In the genomic region with DNA sequence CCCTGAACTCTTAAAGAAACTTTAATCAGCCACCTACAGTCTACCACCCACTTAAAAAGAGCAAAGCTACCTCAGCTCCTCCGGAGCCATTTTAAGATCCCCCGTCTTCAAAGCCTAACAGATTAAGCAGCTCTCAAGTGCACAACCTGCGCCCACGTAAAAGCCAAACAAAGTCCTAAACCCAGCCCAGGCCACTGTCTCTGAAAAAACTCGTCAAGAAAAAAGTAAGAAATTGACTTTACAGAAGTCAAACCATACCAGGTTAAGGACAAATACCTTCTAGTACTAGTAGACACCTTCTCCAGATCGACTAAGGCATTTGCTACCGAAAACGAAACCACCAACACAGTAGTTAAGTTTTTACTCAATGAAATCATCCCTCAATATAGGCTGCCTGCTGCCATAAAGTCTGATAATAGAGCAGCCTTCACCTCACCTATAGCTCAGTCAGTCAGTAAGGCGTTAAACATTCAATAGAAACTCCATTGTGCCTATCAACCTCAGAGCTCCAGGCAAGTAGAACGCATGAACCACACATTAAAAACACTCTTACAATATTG, we compare ENCODE assay signal across 8 cellular contexts.
A peak's percentile ranks its signal among the peaks of the same experiment; 100 is the strongest.
DNase-seq lines count a peak whose midpoint lies in the region; ATAC-seq, FAIRE-seq and TF ChIP-seq lines count a peak whose summit lies in the region.
"Not testable (repeated sequence)": the region's sequence is repeated elsewhere in the genome, so short reads cannot be mapped to it uniquely, and the experiment has no call there.

No MANE protein-coding gene starts in this region.

- not testable (repeated sequence) for H3K36me3 ChIP-seq in CD8-positive, alpha-beta memory T cell (ENCODE audit: insufficient read depth, low read length); astrocyte (ENCODE audit: insufficient read depth, low read length); thoracic aorta

- H3K27ac Mint-ChIP-seq in CD8-positive, alpha-beta memory T cell: peak overlapping the region; percentile 97 to 99 (median 98)
- peak overlapping the region; percentile 99 for H3K27ac Mint-ChIP-seq in T-helper 1 cell treated with Interleukin-12 subunit alpha and Interleukin-12 subunit beta and Interleukin-4 antibody, amounts not matched to agents 30 μg/mL and 1 μg/mL, for 36 hours
- H3K27ac Mint-ChIP-seq in astrocyte (ENCODE audit: unreplicated experiment): peak overlapping the region; percentile 67
- peak overlapping the region in 3 of 6 donors; percentile 56 to 87 (median 83) for H3K27ac Mint-ChIP-seq in naive B cell

- peak overlapping the region; percentile 78 for H3K27ac ChIP-seq in CD8-positive, alpha-beta memory T cell (ENCODE audit: low read depth, low read length)
- not testable (repeated sequence) for H3K27ac ChIP-seq in astrocyte (ENCODE audit: low read depth, low read length); thoracic aorta
- H3K27ac ChIP-seq in skin epidermis: peak overlapping the region in 10 of 21 experiments; percentile 22 to 84 (median 54)

- ATAC-seq in naive B cell (ENCODE audit: low read depth in 2 of 2); thoracic aorta (ENCODE audit: insufficient number of reproducible peaks, low FRiP score, low read depth): not testable (repeated sequence)

- CTCF ChIA-PET in CD8-positive, alpha-beta memory T cell (lab: Charles Lee): interaction anchor here (2.8 kb wide), 1 partner anchor 73 kb away, joined by 11 read pairs; no protein-coding TSS in a partner anchor

- H3K79me2 ChIP-seq in astrocyte (ENCODE audit: insufficient read depth, low read length): not testable (repeated sequence)

- not testable (repeated sequence) for H4K20me1 ChIP-seq in astrocyte (ENCODE audit: insufficient read depth, low read length)

- peaks cover 15% of the 10 kb centered on the region for H3K4me1 ChIP-seq in CD8-positive, alpha-beta memory T cell (ENCODE audit: insufficient read depth, low read length)
- H3K4me1 ChIP-seq in astrocyte (ENCODE audit: insufficient read depth, low read length); thoracic aorta (ENCODE audit: control insufficient read depth in 1 of 2, low read depth in 2 of 2): not testable (repeated sequence)

- not testable (repeated sequence) for H3K9me3 Mint-ChIP-seq in CD8-positive, alpha-beta memory T cell; T-helper 1 cell treated with Interleukin-12 subunit alpha and Interleukin-12 subunit beta and Interleukin-4 antibody, amounts not matched to agents 30 μg/mL and 1 μg/mL, for 36 hours; astrocyte (ENCODE audit: unreplicated experiment); naive B cell

- POLR2A ChIA-PET in CD8-positive, alpha-beta memory T cell (lab: Charles Lee): not testable (repeated sequence)

- not testable (repeated sequence) for H3K36me3 Mint-ChIP-seq in CD8-positive, alpha-beta memory T cell; T-helper 1 cell treated with Interleukin-12 subunit alpha and Interleukin-12 subunit beta and Interleukin-4 antibody, amounts not matched to agents 30 μg/mL and 1 μg/mL, for 36 hours (ENCODE audit: low read depth); astrocyte (ENCODE audit: low read depth, unreplicated experiment); naive B cell

- peak in 1 of 5 donors; percentile 12 for DNase-seq in CD8-positive, alpha-beta memory T cell
- peak; percentile 11 for DNase-seq in activated T-cell treated with anti-CD3 and anti-CD28 coated beads for 48 hours (ENCODE audit: low read depth)
- not testable (repeated sequence) for DNase-seq in astrocyte (ENCODE audit: low read depth); naive B cell; thoracic aorta (ENCODE audit: low spot score)
- peak; percentile 2 for DNase-seq in fibroblast of mammary gland (ENCODE audit: low read depth)

- not testable (repeated sequence) for H3K27me3 ChIP-seq in CD8-positive, alpha-beta memory T cell (ENCODE audit: insufficient read depth, low read length, poor library complexity, severe bottlenecking); astrocyte (ENCODE audit: insufficient read depth, low read length); thoracic aorta (replicated peaks; ENCODE audit: insufficient read depth)

- not testable (repeated sequence) for H3K9me3 ChIP-seq in CD8-positive, alpha-beta memory T cell (ENCODE audit: low read length); astrocyte (ENCODE audit: insufficient read depth, low read depth, low read length); thoracic aorta

- not testable (repeated sequence) for H3K9ac ChIP-seq in astrocyte (ENCODE audit: low read length)

- H3K27me3 Mint-ChIP-seq in CD8-positive, alpha-beta memory T cell; T-helper 1 cell treated with Interleukin-12 subunit alpha and Interleukin-12 subunit beta and Interleukin-4 antibody, amounts not matched to agents 30 μg/mL and 1 μg/mL, for 36 hours (ENCODE audit: low read depth); astrocyte (ENCODE audit: low read depth, unreplicated experiment): not testable (repeated sequence)
- peaks cover 0 to 13% (median 5%) of the 10 kb centered on the region in 3 donors for H3K27me3 Mint-ChIP-seq in naive B cell

- not testable (repeated sequence) for TF ChIP-seq CTCF in astrocyte (IDR thresholded peaks at IDR 0.05; ENCODE audit: insufficient read depth, low read depth, low read length); fibroblast of mammary gland (conservative IDR thresholded peaks at IDR 0.05; ENCODE audit: control insufficient read depth, insufficient read depth, low read depth, low read length); thoracic aorta (IDR thresholded peaks at IDR 0.05)

- H2AFZ ChIP-seq in astrocyte (ENCODE audit: low read depth, low read length): not testable (repeated sequence)

- not testable (repeated sequence) for H3K4me2 ChIP-seq in astrocyte (ENCODE audit: low read length)

- peak overlapping the region; percentile 87 to 96 (median 92) for H3K4me3 Mint-ChIP-seq in CD8-positive, alpha-beta memory T cell
- H3K4me3 Mint-ChIP-seq in T-helper 1 cell treated with Interleukin-12 subunit alpha and Interleukin-12 subunit beta and Interleukin-4 antibody, amounts not matched to agents 30 μg/mL and 1 μg/mL, for 36 hours: peak overlapping the region; percentile 87
- H3K4me3 Mint-ChIP-seq in astrocyte (ENCODE audit: unreplicated experiment) (peak overlapping the region; percentile 51), naive B cell (peak overlapping the region in 5 of 8 donors; percentile 3 to 83 (median 48))

- peaks cover 41 to 58% (median 42%) of the 10 kb centered on the region in 3 donors for H3K4me1 Mint-ChIP-seq in CD8-positive, alpha-beta memory T cell
- H3K4me1 Mint-ChIP-seq in T-helper 1 cell treated with Interleukin-12 subunit alpha and Interleukin-12 subunit beta and Interleukin-4 antibody, amounts not matched to agents 30 μg/mL and 1 μg/mL, for 36 hours (ENCODE audit: low read depth): peaks cover 44% of the 10 kb centered on the region
- H3K4me1 Mint-ChIP-seq in astrocyte (ENCODE audit: low read depth, unreplicated experiment) (peaks cover 14% of the 10 kb centered on the region), naive B cell (peaks cover 0 to 13% (median 13%) of the 10 kb centered on the region in 3 donors)

- H3K4me3 ChIP-seq in CD8-positive, alpha-beta memory T cell (ENCODE audit: low read length): peak overlapping the region; percentile 66
- not testable (repeated sequence) for H3K4me3 ChIP-seq in astrocyte (ENCODE audit: insufficient read depth, low read depth, low read length); fibroblast of mammary gland (ENCODE audit: control insufficient read depth, low read depth, low read length)
- H3K4me3 ChIP-seq in skin epidermis: peak overlapping the region in 4 of 7 experiments; percentile 6 to 22 (median 14)
- H3K4me3 ChIP-seq in thoracic aorta: peak overlapping the region; percentile 46

- not testable (repeated sequence) for FAIRE-seq in astrocyte (lab: Jason Lieb, UNC)
